ENCODE assay signal across 21 cellular contexts in the genomic region with DNA sequence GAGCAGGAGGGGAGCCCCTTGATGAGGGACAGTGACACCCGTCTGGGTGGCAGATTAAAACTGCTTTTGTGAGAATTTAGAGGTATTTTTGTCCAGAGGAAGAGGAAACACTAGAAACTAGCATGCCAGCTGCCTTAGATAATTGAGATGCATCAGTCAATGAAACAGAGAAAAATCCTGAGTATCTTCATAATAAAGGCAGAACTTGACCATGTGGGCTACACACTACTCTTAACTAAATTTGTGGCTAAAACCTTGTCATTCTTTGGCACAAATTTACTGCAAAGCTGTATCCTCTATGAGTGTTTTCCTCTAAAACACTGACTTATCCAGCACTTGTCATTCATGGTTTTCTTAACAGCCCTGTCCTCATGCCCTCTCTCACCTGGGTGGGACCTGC.
DNase-seq lines count a peak whose midpoint lies in the region; ATAC-seq and TF ChIP-seq lines count a peak whose summit lies in the region.
"Had no signal": no experiment of that assay in that cellular context is flagged by ENCODE, and none has a peak within 500 bp of the region (broad histone marks: within the 10 kb centered on the region; RNA-seq: fewer than 3 reads in every experiment).

No MANE protein-coding gene starts in this region.

- ATAC-seq in heart left ventricle (no peak), HG03457 (IDR thresholded peaks at IDR 0.05; ENCODE audit: unreplicated experiment) (no peak), GM19467 (IDR thresholded peaks at IDR 0.05; ENCODE audit: unreplicated experiment) (no peak)
- ATAC-seq in activated naive CD4-positive, alpha-beta T cell treated with anti-CD3 and anti-CD28 coated beads, Interleukin-2, amount 50 U/mL, for 72 hours, result no peak
- ATAC-seq: activated CD8-positive, alpha-beta memory T cell treated with anti-CD3 and anti-CD28 coated beads, Interleukin-2, amount 10 ng/mL, durations not matched to agents 7 days and 5 days had no signal

- no peaks in the 10 kb centered on the region for H3K36me3 Mint-ChIP-seq in activated naive CD4-positive, alpha-beta T cell treated with anti-CD3 and anti-CD28 coated beads, Interleukin-2, amount 50 U/mL, for 72 hours
- H3K36me3 Mint-ChIP-seq: activated CD8-positive, alpha-beta memory T cell treated with anti-CD3 and anti-CD28 coated beads, Interleukin-2, amount 10 ng/mL, durations not matched to agents 7 days and 5 days had no signal

- H3K4me3 ChIP-seq in heart left ventricle (no peak overlapping the region), ascending aorta (no peak overlapping the region), mesodermal cell (ENCODE audit: extremely low read depth, insufficient read depth, low read length, poor library complexity, severe bottlenecking) (no peak overlapping the region), thyroid gland (replicated peaks in 1 of 3) (no peak overlapping the region)
- H3K4me3 ChIP-seq: Peyer's patch, tibial nerve had no signal

- H3K4me1 ChIP-seq in heart left ventricle (peaks cover 3 to 57% (median 40%) of the 10 kb centered on the region in 12 donors), ascending aorta (peaks cover 0 to 9% of the 10 kb centered on the region in 2 donors), mesodermal cell (ENCODE audit: control insufficient read depth, insufficient read depth, low read length, poor library complexity, severe bottlenecking) (peaks cover 41% of the 10 kb centered on the region), thyroid gland (peaks cover 30 to 35% of the 10 kb centered on the region in 2 donors)

- DNase-seq in heart left ventricle, result no peak
- DNase-seq in cardiac septum (ENCODE audit: low spot score), result no peak
- no peak for DNase-seq in ascending aorta (ENCODE audit: low spot score in 2 of 2)
- DNase-seq in thyroid gland, result no peak
- no peak for DNase-seq in activated naive CD4-positive, alpha-beta T cell treated with anti-CD3 and anti-CD28 coated beads, Interleukin-2, amount 50 U/mL, for 72 hours (ENCODE audit: low spot score in 2 of 2)
- DNase-seq: activated CD4-positive, alpha-beta T cell treated with anti-CD3 and anti-CD28 coated beads, Interleukin-2, amount 10 ng/mL, durations not matched to agents 7 days and 5 days; activated CD8-positive, alpha-beta memory T cell treated with anti-CD3 and anti-CD28 coated beads, Interleukin-2, amount 10 ng/mL, durations not matched to agents 7 days and 5 days; activated naive CD4-positive, alpha-beta T cell treated with anti-CD3 and anti-CD28 coated beads, Interleukin-2, amount 50 U/mL, for 16 hours; effector memory CD4-positive, alpha-beta T cell; NCI-H2081 treated with DMSO at 0.1 percent for 48 hours; NCI-H510A; Peyer's patch; stimulated activated CD4-positive, alpha-beta T cell treated with anti-CD3 and anti-CD28 coated beads, Interleukin-12 subunit alpha, Interleukin-12 subunit beta, amount 100 ng/mL, for 4 hours; T-helper 2 cell had no signal

- 50 to 67% (median 63%) methylated on average over 1 of the region's 1 CpG for WGBS in heart left ventricle, 4 donors
- WGBS in mesodermal cell (ENCODE audit: insufficient coverage in 2 of 2), 2 experiments, result 71 to 85% methylated on average over 1 of the region's 1 CpG
- 73 to 95% methylated on average over 1 of the region's 1 CpG for WGBS in thyroid gland, 2 donors

- H3K36me3 ChIP-seq in heart left ventricle (peaks cover 0 to 13% (median 3%) of the 10 kb centered on the region in 9 donors), ascending aorta (peaks cover 27 to 55% of the 10 kb centered on the region in 2 donors), mesodermal cell (ENCODE audit: control insufficient read depth, insufficient read depth, low read length) (peaks cover 14% of the 10 kb centered on the region), thyroid gland (no peaks in the 10 kb centered on the region)

- H3K9me3 ChIP-seq in heart left ventricle (no peaks in the 10 kb centered on the region), ascending aorta (no peaks in the 10 kb centered on the region), mesodermal cell (ENCODE audit: control insufficient read depth, low read length) (no peaks in the 10 kb centered on the region), thyroid gland (no peaks in the 10 kb centered on the region)
- H3K9me3 ChIP-seq: Peyer's patch, tibial nerve had no signal

- no peaks in the 10 kb centered on the region for H3K27me3 ChIP-seq in heart left ventricle
- H3K27me3 ChIP-seq in ascending aorta, result no peaks in the 10 kb centered on the region
- H3K27me3 ChIP-seq in thyroid gland, result no peaks in the 10 kb centered on the region
- H3K27me3 ChIP-seq: Peyer's patch, tibial nerve had no signal

- TF ChIP-seq CTCF in heart left ventricle (IDR thresholded peaks at IDR 0.05) (no peak), ascending aorta (IDR thresholded peaks at IDR 0.05) (no peak), thyroid gland (IDR thresholded peaks at IDR 0.05) (no peak)

- no peak overlapping the region for H3K27ac Mint-ChIP-seq in activated naive CD4-positive, alpha-beta T cell treated with anti-CD3 and anti-CD28 coated beads, Interleukin-2, amount 50 U/mL, for 72 hours
- H3K27ac Mint-ChIP-seq: activated CD4-positive, alpha-beta T cell treated with anti-CD3 and anti-CD28 coated beads, Interleukin-2, amount 10 ng/mL, durations not matched to agents 7 days and 5 days; activated CD8-positive, alpha-beta memory T cell treated with anti-CD3 and anti-CD28 coated beads, Interleukin-2, amount 10 ng/mL, durations not matched to agents 7 days and 5 days; B cell; stimulated activated naive CD8-positive, alpha-beta T cell treated with anti-CD3 and anti-CD28 coated beads, Interleukin-15, Interleukin-2, amounts not matched to agents 100 ng/mL and 50 ng/mL, for 24 hours had no signal

- intact Hi-C loops in heart left ventricle (cut with DNase I), result loop anchor here (1.0 to 10.0 kb wide), 18 partner anchors 32 to 622 kb away; partner anchors contain the start of gene TPM1 (in 3 of the 10)
- intact Hi-C loops in cardiac septum (cut with DNase I), result loop anchor here (2.0 to 5.0 kb wide), 4 partner anchors 64 to 312 kb away; partner anchors contain the start of gene TPM1
- intact Hi-C loops in ascending aorta (cut with DNase I), result loop anchor here (1.0 to 5.0 kb wide), 3 partner anchors 64 to 310 kb away; no protein-coding TSS in a partner anchor
- intact Hi-C loops in thyroid gland (cut with DNase I), result loop anchor here (5.0 kb wide), 2 partner anchors 264 to 309 kb away; no protein-coding TSS in a partner anchor

- TF ChIP-seq POLR2A in heart left ventricle (IDR thresholded peaks at IDR 0.05), result no peak
- no peak for TF ChIP-seq POLR2A in thyroid gland (IDR thresholded peaks at IDR 0.05)

- H3K9me3 Mint-ChIP-seq in activated naive CD4-positive, alpha-beta T cell treated with anti-CD3 and anti-CD28 coated beads, Interleukin-2, amount 50 U/mL, for 72 hours, result no peaks in the 10 kb centered on the region
- H3K9me3 Mint-ChIP-seq: activated CD4-positive, alpha-beta T cell treated with anti-CD3 and anti-CD28 coated beads, Interleukin-2, amount 10 ng/mL, durations not matched to agents 7 days and 5 days; neural crest cell; stimulated activated naive CD8-positive, alpha-beta T cell treated with anti-CD3 and anti-CD28 coated beads, Interleukin-15, Interleukin-2, amounts not matched to agents 100 ng/mL and 50 ng/mL, for 24 hours had no signal

- peak overlapping the region; percentile 27 to 88 (median 71) for H3K27ac ChIP-seq in heart left ventricle
- H3K27ac ChIP-seq in ascending aorta, result peak overlapping the region; percentile 32 to 34
- H3K27ac ChIP-seq in mesodermal cell (ENCODE audit: low read depth, low read length, severe bottlenecking), result peak overlapping the region; percentile 71
- H3K27ac ChIP-seq in thyroid gland, result peak overlapping the region; percentile 74 to 85 (median 81)
- H3K27ac ChIP-seq: Peyer's patch, tibial nerve had no signal
